ENCODE assay signal across 14 cellular contexts in the genomic region with DNA sequence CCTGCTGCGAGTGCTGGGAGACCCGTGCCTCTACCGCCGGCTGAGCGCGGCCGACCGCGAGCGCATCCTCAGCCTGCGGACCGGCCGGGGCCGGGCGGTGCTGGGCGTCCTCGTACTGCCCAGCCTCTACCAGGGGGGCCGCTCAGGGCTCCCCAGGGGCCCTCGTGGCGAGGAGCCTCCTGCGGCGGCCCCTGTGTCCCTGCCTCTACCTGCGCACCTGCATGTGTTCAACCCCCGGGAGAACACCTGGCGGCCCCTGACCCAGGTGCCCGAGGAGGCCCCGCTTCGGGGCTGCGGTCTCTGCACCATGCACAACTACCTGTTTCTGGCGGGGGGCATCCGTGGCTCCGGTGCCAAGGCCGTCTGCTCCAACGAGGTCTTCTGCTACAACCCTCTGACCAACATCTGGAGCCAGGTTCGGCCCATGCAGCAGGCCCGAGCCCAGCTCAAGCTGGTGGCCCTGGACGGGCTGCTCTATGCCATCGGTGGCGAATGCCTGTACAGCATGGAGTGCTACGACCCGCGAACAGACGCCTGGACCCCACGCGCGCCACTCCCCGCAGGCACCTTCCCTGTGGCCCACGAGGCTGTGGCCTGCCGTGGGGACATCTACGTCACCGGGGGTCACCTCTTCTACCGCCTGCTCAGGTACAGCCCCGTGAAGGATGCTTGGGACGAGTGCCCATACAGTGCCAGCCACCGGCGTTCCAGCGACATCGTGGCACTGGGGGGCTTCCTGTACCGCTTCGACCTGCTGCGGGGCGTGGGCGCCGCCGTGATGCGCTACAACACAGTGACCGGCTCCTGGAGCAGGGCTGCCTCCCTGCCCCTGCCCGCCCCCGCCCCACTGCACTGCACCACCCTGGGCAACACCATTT. TPM values are rescaled to one million over a fixed set of nuclear protein-coding genes. Genes with fewer than 3 reads are reported as not detected.
DNase-seq lines count a peak whose midpoint lies in the region; ATAC-seq and TF ChIP-seq lines count a peak whose summit lies in the region.
"Had no signal": no experiment of that assay in that cellular context is flagged by ENCODE, and none has a peak within 500 bp of the region (broad histone marks: within the 10 kb centered on the region; RNA-seq: fewer than 3 reads in every experiment).

No MANE protein-coding gene starts in this region.

- no peaks in the 10 kb centered on the region for H3K9me3 Mint-ChIP-seq in activated T-cell treated with anti-CD3 and anti-CD28 coated beads, Interleukin-2, amount 50 U/mL, for 24 hours
- H3K9me3 Mint-ChIP-seq: HFFc6, nephron had no signal

- H3K36me3 ChIP-seq in suprapubic skin, result no peaks in the 10 kb centered on the region

- peaks cover 47% of the 10 kb centered on the region for H3K4me1 Mint-ChIP-seq in activated T-cell treated with anti-CD3 and anti-CD28 coated beads, Interleukin-2, amount 50 U/mL, for 24 hours (ENCODE audit: low read depth)
- peaks cover 31% of the 10 kb centered on the region for H3K4me1 Mint-ChIP-seq in T-helper 17 cell
- H3K4me1 Mint-ChIP-seq: nephron had no signal

- H3K4me1 ChIP-seq in suprapubic skin, result peaks cover 37% of the 10 kb centered on the region

- DNase-seq in activated T-cell treated with anti-CD3 and anti-CD28 coated beads, Interleukin-2, amount 50 U/mL, for 24 hours, result no peak
- no peak for DNase-seq in activated T-cell treated with anti-CD3 and anti-CD28 coated beads for 4 hours
- DNase-seq in T-helper 17 cell, result no peak
- peak; percentile 36 for DNase-seq in germinal center (ENCODE audit: low spot score)
- no peak for DNase-seq in suprapubic skin (ENCODE audit: low spot score in 2 of 2)
- DNase-seq in kidney glomerular epithelial cell (lab: John Stamatoyannopoulos, UW), result no peak
- no peak for DNase-seq in NCI-H1092 (lab: John Stamatoyannopoulos, UW)
- DNase-seq: HFFc6, NCI-H748 treated with DMSO at 0.1 percent for 48 hours, T1000 had no signal

- TF ChIP-seq CTCF in suprapubic skin (IDR thresholded peaks at IDR 0.05), result no peak

- TF ChIP-seq EP300 in suprapubic skin (IDR thresholded peaks at IDR 0.05), result no peak

- peaks cover 3% of the 10 kb centered on the region for H3K36me3 Mint-ChIP-seq in activated T-cell treated with anti-CD3 and anti-CD28 coated beads, Interleukin-2, amount 50 U/mL, for 24 hours (ENCODE audit: low read depth)
- H3K36me3 Mint-ChIP-seq in T-helper 17 cell (ENCODE audit: low read depth), result no peaks in the 10 kb centered on the region

- peak overlapping the region; percentile 78 for H3K4me3 Mint-ChIP-seq in activated T-cell treated with anti-CD3 and anti-CD28 coated beads, Interleukin-2, amount 50 U/mL, for 24 hours
- H3K4me3 Mint-ChIP-seq in T-helper 17 cell, result peak overlapping the region; percentile 89
- H3K4me3 Mint-ChIP-seq: HFFc6, nephron had no signal

- ATAC-seq in T-helper 17 cell (peak; percentile 12), GM18867 (IDR thresholded peaks at IDR 0.05; ENCODE audit: unreplicated experiment) (no peak)

- no peaks in the 10 kb centered on the region for H3K9me3 ChIP-seq in T-helper 17 cell (ENCODE audit: control insufficient read depth, low read length, poor library complexity, severe bottlenecking)
- no peaks in the 10 kb centered on the region for H3K9me3 ChIP-seq in suprapubic skin

- 78% methylated on average over 10 of the region's 69 CpGs for WGBS in suprapubic skin

- no peak overlapping the region for H3K27ac ChIP-seq in suprapubic skin

- peak overlapping the region; percentile 84 for H3K27ac Mint-ChIP-seq in activated T-cell treated with anti-CD3 and anti-CD28 coated beads, Interleukin-2, amount 50 U/mL, for 24 hours
- peak overlapping the region; percentile 73 for H3K27ac Mint-ChIP-seq in T-helper 17 cell
- H3K27ac Mint-ChIP-seq: HFFc6, nephron had no signal

- no peaks in the 10 kb centered on the region for H3K27me3 Mint-ChIP-seq in activated T-cell treated with anti-CD3 and anti-CD28 coated beads, Interleukin-2, amount 50 U/mL, for 24 hours
- H3K27me3 Mint-ChIP-seq in T-helper 17 cell, result no peaks in the 10 kb centered on the region

- no peak for TF ChIP-seq POLR2A in suprapubic skin (IDR thresholded peaks at IDR 0.05)

- H3K4me3 ChIP-seq in suprapubic skin, result peak overlapping the region; percentile 39

- peaks cover 34% of the 10 kb centered on the region for H3K27me3 ChIP-seq in suprapubic skin

RNA-seq across cellular contexts. Expression of gene KLHDC7B, which starts 3.5 kb away (rescaled TPM):
- total RNA-seq in T-helper 17 cell (1 to 10 TPM; 3.8 to 5.1 TPM), suprapubic skin (under 1 TPM in 1 of 4 donors, not detected in 3; 0.26 TPM)
- total RNA-seq: dermis microvascular lymphatic vessel endothelial cell, subcutaneous adipose tissue had no signal

RNA-seq across cellular contexts. Expression of gene SYCE3, which starts 13.6 kb away (rescaled TPM):
- total RNA-seq in T-helper 17 cell (not detected), suprapubic skin (not detected)
- total RNA-seq: dermis microvascular lymphatic vessel endothelial cell, HFFc6 had no signal

RNA-seq across cellular contexts. Expression of gene TYMP, which starts 19.3 kb away (rescaled TPM):
- total RNA-seq in T-helper 17 cell (10 to 100 TPM; 22.3 to 25.9 TPM), suprapubic skin (10 to 100 TPM; 23.6 to 46.9 (median 30.8) TPM)

RNA-seq across cellular contexts. Expression of gene SCO2, which starts 23.8 kb away (rescaled TPM):
- total RNA-seq in T-helper 17 cell (10 to 100 TPM in 1 of 2 donors, 1 to 10 TPM in 1; 4.5 to 11.3 TPM), suprapubic skin (1 to 10 TPM in 3 of 4 donors, not detected in 1; 1.7 to 7.9 (median 4.7) TPM)

RNA-seq across cellular contexts. Expression of gene CPT1B, which starts 29.1 kb away (rescaled TPM):
- 10 to 100 TPM; 40.0 to 59.5 TPM for total RNA-seq in T-helper 17 cell
- 10 to 100 TPM; 12.7 to 46.6 (median 19.2) TPM for total RNA-seq in suprapubic skin
